In the genomic region with DNA sequence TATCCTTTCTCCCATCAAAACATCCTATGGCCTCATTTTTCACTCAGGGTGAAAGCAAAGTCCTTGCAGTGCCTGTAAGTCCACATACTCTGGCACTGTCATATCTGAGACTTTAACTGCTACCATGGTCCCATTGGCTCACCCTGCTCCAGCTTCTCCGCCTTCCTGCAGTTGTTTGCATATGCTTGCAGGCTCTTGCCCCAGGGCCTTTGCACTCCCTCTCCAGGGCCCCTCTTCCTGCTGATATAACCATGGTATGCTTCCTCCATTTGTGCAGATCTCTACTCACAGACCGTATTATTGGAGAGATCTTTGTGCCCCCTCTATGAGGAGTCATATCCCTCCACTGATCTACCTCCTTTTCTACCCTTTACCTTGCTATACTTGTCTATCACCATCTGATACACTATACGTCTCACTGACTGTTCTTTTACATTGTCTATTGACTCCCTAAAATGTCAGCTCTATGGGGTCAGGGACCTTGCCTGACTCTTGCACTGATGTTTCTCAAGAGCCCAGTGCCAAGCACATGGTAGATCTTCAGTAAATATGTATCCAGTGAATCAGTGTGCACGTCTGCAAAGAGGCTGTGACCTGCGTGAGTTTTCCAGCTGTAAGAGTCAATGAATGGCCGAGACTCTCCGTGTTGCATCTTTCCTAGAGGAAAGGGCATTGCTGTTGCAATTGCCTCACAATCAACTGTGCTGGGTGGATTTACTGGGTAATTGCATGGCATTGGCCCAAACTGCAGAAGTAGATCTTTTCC, we compare ENCODE assay signal across 12 cellular contexts.
"Had no signal": no experiment of that assay in that cellular context is flagged by ENCODE, and none has a peak within 500 bp of the region (broad histone marks: within the 10 kb centered on the region; RNA-seq: fewer than 3 reads in every experiment).

No MANE protein-coding gene starts in this region.

- H3K4me1 Mint-ChIP-seq: activated CD4-positive, alpha-beta memory T cell treated with anti-CD3 and anti-CD28 coated beads, Interleukin-2, amount 10 ng/mL, durations not matched to agents 7 days and 5 days had no signal

- H3K4me3 ChIP-seq: esophagus squamous epithelium, gastrocnemius medialis, lung, right atrium auricular region, tibial nerve had no signal

- H3K4me3 Mint-ChIP-seq: activated CD4-positive, alpha-beta memory T cell treated with anti-CD3 and anti-CD28 coated beads, Interleukin-2, amount 10 ng/mL, durations not matched to agents 7 days and 5 days; activated naive CD8-positive, alpha-beta T cell treated with anti-CD3 and anti-CD28 coated beads, Interleukin-2, amount 10 ng/mL, durations not matched to agents 7 days and 5 days; naive thymus-derived CD4-positive, alpha-beta T cell; stimulated activated effector memory CD8-positive, alpha-beta T cell treated with anti-CD3 and anti-CD28 coated beads, Interleukin-12 subunit alpha, Interleukin-12 subunit beta, amount 100 ng/mL, for 72 hours had no signal

- H3K27ac Mint-ChIP-seq: activated CD4-positive, alpha-beta memory T cell treated with anti-CD3 and anti-CD28 coated beads, Interleukin-2, amount 10 ng/mL, durations not matched to agents 7 days and 5 days; activated naive CD8-positive, alpha-beta T cell treated with anti-CD3 and anti-CD28 coated beads, Interleukin-2, amount 10 ng/mL, durations not matched to agents 7 days and 5 days; naive thymus-derived CD4-positive, alpha-beta T cell; stimulated activated effector memory CD8-positive, alpha-beta T cell treated with anti-CD3 and anti-CD28 coated beads, Interleukin-12 subunit alpha, Interleukin-12 subunit beta, amount 100 ng/mL, for 72 hours had no signal

- DNase-seq: activated CD4-positive, alpha-beta memory T cell treated with anti-CD3 and anti-CD28 coated beads, Interleukin-2, amount 10 ng/mL, durations not matched to agents 7 days and 5 days; activated CD4-positive, CD25-positive, alpha-beta regulatory T cell treated with anti-CD3 and anti-CD28 coated beads, Interleukin-2, amount 50 U/mL, for 72 hours; activated naive CD8-positive, alpha-beta T cell treated with anti-CD3 and anti-CD28 coated beads, Interleukin-2, amount 10 ng/mL, durations not matched to agents 7 days and 5 days; activated T-cell treated with anti-CD3 and anti-CD28 coated beads, Interleukin-2, amount 50 U/mL, for 48 hours; esophagus squamous epithelium; gastrocnemius medialis; naive thymus-derived CD4-positive, alpha-beta T cell; T-helper 2 cell had no signal

- H3K36me3 Mint-ChIP-seq: naive thymus-derived CD4-positive, alpha-beta T cell had no signal

- ATAC-seq: gastrocnemius medialis; naive thymus-derived CD4-positive, alpha-beta T cell; stimulated activated effector memory CD8-positive, alpha-beta T cell treated with anti-CD3 and anti-CD28 coated beads, Interleukin-12 subunit alpha, Interleukin-12 subunit beta, amount 100 ng/mL, for 72 hours had no signal

- H3K27me3 Mint-ChIP-seq: activated naive CD8-positive, alpha-beta T cell treated with anti-CD3 and anti-CD28 coated beads, Interleukin-2, amount 10 ng/mL, durations not matched to agents 7 days and 5 days had no signal
